19 cellular contexts compared by ENCODE assay signal in genomic region chr14:99317231-99318090, GRCh38. TPM values are rescaled to one million over a fixed set of nuclear protein-coding genes. Genes with fewer than 3 reads are reported as not detected.
"Had no signal": no experiment of that assay in that cellular context is flagged by ENCODE, and none has a peak within 500 bp of the region (broad histone marks: within the 10 kb centered on the region; RNA-seq: fewer than 3 reads in every experiment).

No MANE protein-coding gene starts in this region.

- DNase-seq: activated CD4-positive, alpha-beta memory T cell treated with anti-CD3 and anti-CD28 coated beads, Interleukin-2, amount 10 ng/mL, durations not matched to agents 7 days and 5 days; activated effector memory CD4-positive, alpha-beta T cell treated with Interleukin-2 at 50 U/mL for 16 hours; activated naive CD4-positive, alpha-beta T cell treated with anti-CD3 and anti-CD28 coated beads, Interleukin-2, amount 50 U/mL, for 16 hours; activated T-cell treated with anti-CD3 and anti-CD28 coated beads, Interleukin-2, amount 50 U/mL, for 24 hours; esophagus squamous epithelium; glutamatergic neuron; kidney glomerular epithelial cell; naive thymus-derived CD4-positive, alpha-beta T cell; stimulated activated CD4-positive, alpha-beta T cell treated with anti-CD3 and anti-CD28 coated beads, Interleukin-4, amount 100 ng/mL, for 24 hours; stimulated activated naive CD4-positive, alpha-beta T cell treated with Interleukin-2 at 50 U/mL for 16 hours; substantia nigra; T-helper 1 cell; T1000 had no signal

- H3K9me3 ChIP-seq: esophagus squamous epithelium, right atrium auricular region had no signal

- H3K4me1 ChIP-seq: right atrium auricular region, tibial nerve had no signal

- H3K27ac ChIP-seq: cardiac muscle cell, esophagus squamous epithelium, right atrium auricular region, tibial nerve, VCaP had no signal

- H3K4me3 Mint-ChIP-seq: activated CD4-positive, alpha-beta memory T cell treated with anti-CD3 and anti-CD28 coated beads, Interleukin-2, amount 10 ng/mL, durations not matched to agents 7 days and 5 days; activated T-cell treated with anti-CD3 and anti-CD28 coated beads, Interleukin-2, amount 50 U/mL, for 24 hours; naive thymus-derived CD4-positive, alpha-beta T cell had no signal

- H3K27me3 ChIP-seq: cardiac muscle cell, right atrium auricular region, tibial nerve had no signal

- H3K36me3 Mint-ChIP-seq: naive thymus-derived CD4-positive, alpha-beta T cell had no signal

- H3K9me3 Mint-ChIP-seq: activated CD4-positive, alpha-beta memory T cell treated with anti-CD3 and anti-CD28 coated beads, Interleukin-2, amount 10 ng/mL, durations not matched to agents 7 days and 5 days; activated T-cell treated with anti-CD3 and anti-CD28 coated beads, Interleukin-2, amount 50 U/mL, for 24 hours had no signal

- H3K27ac Mint-ChIP-seq: activated CD4-positive, alpha-beta memory T cell treated with anti-CD3 and anti-CD28 coated beads, Interleukin-2, amount 10 ng/mL, durations not matched to agents 7 days and 5 days; activated T-cell treated with anti-CD3 and anti-CD28 coated beads, Interleukin-2, amount 50 U/mL, for 24 hours; naive thymus-derived CD4-positive, alpha-beta T cell; progenitor cell of endocrine pancreas had no signal

- H3K4me3 ChIP-seq: cardiac muscle cell, esophagus squamous epithelium, right atrium auricular region, tibial nerve had no signal

- H3K36me3 ChIP-seq: cardiac muscle cell, esophagus squamous epithelium, right atrium auricular region, tibial nerve had no signal

- ATAC-seq: naive thymus-derived CD4-positive, alpha-beta T cell had no signal

RNA-seq across cellular contexts. Expression of gene BCL11B, which starts 45.5 kb away (rescaled TPM):
- total RNA-seq: fibroblast of villous mesenchyme had no signal
